ENCODE assay signal across 15 cellular contexts in genomic region chr5:172550996-172551395, GRCh38.
A peak's percentile ranks its signal among the peaks of the same experiment; 100 is the strongest.
DNase-seq lines count a peak whose midpoint lies in the region; ATAC-seq and TF ChIP-seq lines count a peak whose summit lies in the region.
"Had no signal": no experiment of that assay in that cellular context is flagged by ENCODE, and none has a peak within 500 bp of the region (broad histone marks: within the 10 kb centered on the region; RNA-seq: fewer than 3 reads in every experiment).

No MANE protein-coding gene starts in this region.

- no peak for TF ChIP-seq POLR2A in sigmoid colon (IDR thresholded peaks at IDR 0.05)

- H3K27ac ChIP-seq in left ventricle myocardium inferior (replicated peaks) (peak overlapping the region; percentile 25), endodermal cell (ENCODE audit: low read depth, low read length) (no peak overlapping the region), sigmoid colon (peak overlapping the region in 3 of 4 donors; percentile 81 to 90 (median 86))
- H3K27ac ChIP-seq: C4-2B, GM23248 had no signal

- no peaks in the 10 kb centered on the region for H3K27me3 ChIP-seq in left ventricle myocardium inferior (ENCODE audit: low read depth)
- H3K27me3 ChIP-seq in endodermal cell (ENCODE audit: control insufficient read depth, insufficient read depth, low read length, poor library complexity, severe bottlenecking): no peaks in the 10 kb centered on the region
- H3K27me3 ChIP-seq in sigmoid colon: no peaks in the 10 kb centered on the region

- H3K27me3 Mint-ChIP-seq in endodermal cell (ENCODE audit: insufficient read depth): peaks cover 6% of the 10 kb centered on the region
- H3K27me3 Mint-ChIP-seq: IgD-negative memory B cell had no signal

- H3K36me3 ChIP-seq in left ventricle myocardium inferior (no peaks in the 10 kb centered on the region), endodermal cell (ENCODE audit: control insufficient read depth, insufficient read depth, low read length) (no peaks in the 10 kb centered on the region), sigmoid colon (no peaks in the 10 kb centered on the region)

- no peak for TF ChIP-seq EP300 in sigmoid colon (IDR thresholded peaks at IDR 0.05)

- peaks cover 8% of the 10 kb centered on the region for H3K4me1 Mint-ChIP-seq in endodermal cell
- H3K4me1 Mint-ChIP-seq: CD4-positive, alpha-beta memory T cell had no signal

- H3K9me3 ChIP-seq in left ventricle myocardium inferior (replicated peaks) (no peaks in the 10 kb centered on the region), endodermal cell (ENCODE audit: control insufficient read depth, low read length) (no peaks in the 10 kb centered on the region), sigmoid colon (no peaks in the 10 kb centered on the region)

- H3K4me3 ChIP-seq in left ventricle myocardium inferior (no peak overlapping the region), endodermal cell (ENCODE audit: low read length) (no peak overlapping the region), sigmoid colon (no peak overlapping the region)
- H3K4me3 ChIP-seq: GM23248 had no signal

- DNase-seq in left ventricle myocardium inferior (no peak), left ventricle myocardium superior (no peak), endodermal cell (peak; percentile 41), sigmoid colon (peak; percentile 59), ACHN (no peak)
- DNase-seq: 8988T; CD4-positive, alpha-beta memory T cell; DMS79; GM23248; H7; KG1 had no signal

- H3K9ac ChIP-seq in endodermal cell (ENCODE audit: extremely low read depth, low read length, poor library complexity, severe bottlenecking): no peak overlapping the region
- H3K9ac ChIP-seq: GM23248 had no signal

- H3K4me1 ChIP-seq in left ventricle myocardium inferior: peaks cover 45% of the 10 kb centered on the region
- no peaks in the 10 kb centered on the region for H3K4me1 ChIP-seq in endodermal cell (ENCODE audit: control insufficient read depth, insufficient read depth, low read length)
- H3K4me1 ChIP-seq in sigmoid colon: peaks cover 0 to 94% (median 78%) of the 10 kb centered on the region in 4 donors

- no peak for TF ChIP-seq CTCF in left ventricle myocardium inferior (IDR thresholded peaks at IDR 0.05; ENCODE audit: borderline replicate concordance)
- no peak for TF ChIP-seq CTCF in endodermal cell (conservative IDR thresholded peaks at IDR 0.05)
- no peak for TF ChIP-seq CTCF in sigmoid colon (IDR thresholded peaks at IDR 0.05)

- H3K36me3 Mint-ChIP-seq in endodermal cell (ENCODE audit: low read depth): no peaks in the 10 kb centered on the region
- H3K36me3 Mint-ChIP-seq: CD4-positive, alpha-beta memory T cell had no signal

- in situ Hi-C loops in ACHN (cut with HindIII; ENCODE audit: low pct_ligation_motif_present, low pct_unique_long_range_greater_than_20kb, low sequenced_read_pairs): no loop called here

- no peaks in the 10 kb centered on the region for H3K9me3 Mint-ChIP-seq in endodermal cell
- H3K9me3 Mint-ChIP-seq: IgD-negative memory B cell had no signal

- no peak overlapping the region for H3K27ac Mint-ChIP-seq in endodermal cell
- H3K27ac Mint-ChIP-seq: CD4-positive, alpha-beta memory T cell; IgD-negative memory B cell had no signal

- intact Hi-C loops in left ventricle myocardium inferior (cut with micrococcal nuclease) (no loop called here), left ventricle myocardium superior (cut with micrococcal nuclease) (no loop called here), sigmoid colon (cut with DNase I) (loop anchor here (10.0 kb wide), 2 partner anchors 314 to 354 kb away; no protein-coding TSS in a partner anchor)

- WGBS in endodermal cell (ENCODE audit: insufficient coverage in 1 of 2, insufficient read length in 1 of 2), 2 experiments: 73 to 82% methylated on average over 5 to 9 of the region's 9 CpGs
- WGBS in sigmoid colon, 2 donors: 82 to 85% methylated on average over 9 of the region's 9 CpGs

- ATAC-seq in left ventricle myocardium superior: no peak
- ATAC-seq in HG03521 (IDR thresholded peaks at IDR 0.05; ENCODE audit: unreplicated experiment): no peak
- no peak for ATAC-seq in GM21528 (IDR thresholded peaks at IDR 0.05; ENCODE audit: low FRiP score, unreplicated experiment)

- H3K4me3 Mint-ChIP-seq in endodermal cell: no peak overlapping the region
- H3K4me3 Mint-ChIP-seq: CD4-positive, alpha-beta memory T cell had no signal

Comparison
In these comparisons a context has a peak if more than half of its experiments do, and no peak if none do; other contexts are left out.
1. DNase-seq: peak in endodermal cell (single experiment) and sigmoid colon (single experiment); none in left ventricle myocardium inferior (single experiment), left ventricle myocardium superior (single experiment) and ACHN (single experiment).